24 cellular contexts compared by ENCODE assay signal in the genomic region with DNA sequence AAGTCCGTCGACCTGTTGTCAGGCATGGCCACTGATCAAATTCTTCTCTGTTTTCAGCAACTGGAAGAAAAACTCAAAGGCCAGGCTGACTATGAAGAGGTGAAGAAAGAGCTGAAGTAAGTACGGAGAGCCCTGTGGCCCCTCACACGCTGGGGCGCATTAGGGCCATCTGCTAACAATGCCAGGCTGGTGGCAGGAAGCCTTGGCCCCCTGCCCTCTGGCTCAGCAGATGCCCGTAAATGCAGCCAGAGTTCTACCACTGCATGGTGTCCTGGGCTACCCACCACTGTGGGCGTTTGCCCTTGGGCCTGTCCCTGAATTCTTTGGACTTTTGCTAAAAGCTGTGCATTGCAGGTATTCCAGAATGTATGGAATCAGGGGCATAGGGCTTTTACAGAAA.
DNase-seq lines count a peak whose midpoint lies in the region; ATAC-seq and TF ChIP-seq lines count a peak whose summit lies in the region.
"Had no signal": no experiment of that assay in that cellular context is flagged by ENCODE, and none has a peak within 500 bp of the region (broad histone marks: within the 10 kb centered on the region; RNA-seq: fewer than 3 reads in every experiment).

No MANE protein-coding gene starts in this region.

- peaks cover 69% of the 10 kb centered on the region for H3K36me3 Mint-ChIP-seq in endodermal cell (ENCODE audit: low read depth)

- POLR2A ChIA-PET in Panc1 (lab: Charles Lee): no interaction called here

- H3K9me3 ChIP-seq in Panc1 (ENCODE audit: control insufficient read depth, insufficient read depth, low read depth, low read length) (no peaks in the 10 kb centered on the region), endodermal cell (ENCODE audit: control insufficient read depth, low read length) (no peaks in the 10 kb centered on the region), iPS-20b (ENCODE audit: insufficient read depth, low read depth, low read length) (no peaks in the 10 kb centered on the region)
- H3K9me3 ChIP-seq: BLaER1 had no signal

- H3K9me3 Mint-ChIP-seq in endodermal cell: no peaks in the 10 kb centered on the region
- H3K9me3 Mint-ChIP-seq: CD4-positive, CD25-positive, alpha-beta regulatory T cell; H9 had no signal

- in situ Hi-C loops in Panc1 (cut with HindIII; ENCODE audit: low pct_unique_long_range_greater_than_20kb, low sequenced_read_pairs): no loop called here

- TF ChIP-seq CTCF in Panc1 (IDR thresholded peaks at IDR 0.05) (no peak), endodermal cell (conservative IDR thresholded peaks at IDR 0.05) (no peak)

- H3K9ac ChIP-seq in endodermal cell (ENCODE audit: extremely low read depth, low read length, poor library complexity, severe bottlenecking) (no peak overlapping the region), iPS-20b (ENCODE audit: low read depth, low read length) (no peak overlapping the region)
- H3K9ac ChIP-seq: BLaER1, GM23248 had no signal

- no peaks in the 10 kb centered on the region for H3K36me3 ChIP-seq in Panc1 (ENCODE audit: control insufficient read depth, insufficient read depth, low read length)
- peaks cover 78% of the 10 kb centered on the region for H3K36me3 ChIP-seq in endodermal cell (ENCODE audit: control insufficient read depth, insufficient read depth, low read length)
- peaks cover 68% of the 10 kb centered on the region for H3K36me3 ChIP-seq in iPS-20b (ENCODE audit: insufficient read depth, low read depth, low read length)

- ATAC-seq in Panc1 (peak; percentile 45; the same call in 1 of the 2 replicates), HG03457 (IDR thresholded peaks at IDR 0.05; ENCODE audit: unreplicated experiment) (no peak), HG03159 (IDR thresholded peaks at IDR 0.05; ENCODE audit: unreplicated experiment) (no peak)
- ATAC-seq: K562, SK-N-SH treated with all-trans-retinoic acid at 6 μM for 48 hours had no signal

- H3K27ac ChIP-seq in Panc1 (ENCODE audit: low read length) (no peak overlapping the region), endodermal cell (ENCODE audit: low read depth, low read length) (no peak overlapping the region), iPS-20b (ENCODE audit: low read length) (peak overlapping the region; percentile 58)
- H3K27ac ChIP-seq: BLaER1, GM23248 had no signal

- no peaks in the 10 kb centered on the region for H3K27me3 Mint-ChIP-seq in endodermal cell (ENCODE audit: insufficient read depth)
- H3K27me3 Mint-ChIP-seq: CD4-positive, CD25-positive, alpha-beta regulatory T cell had no signal

- BruUV-seq in Panc1 (replicated peaks; lab: Mats Ljungman, UMichigan): no TSS peak

- intact Hi-C loops in Panc1 (cut with micrococcal nuclease; ENCODE audit: unreplicated experiment): no loop called here

- H3K4me1 ChIP-seq in Panc1 (ENCODE audit: control insufficient read depth, insufficient read depth, low read length) (no peaks in the 10 kb centered on the region), endodermal cell (ENCODE audit: control insufficient read depth, insufficient read depth, low read length) (no peaks in the 10 kb centered on the region), iPS-20b (ENCODE audit: insufficient read depth, low read length) (peaks cover 8% of the 10 kb centered on the region; the same call in 1 of the 2 replicates)

- DNase-seq in DMS 273 (lab: John Stamatoyannopoulos, UW; ENCODE audit: unreplicated experiment) (peak; percentile 72), Panc1 (ENCODE audit: low read depth, low spot score) (no peak), endodermal cell (no peak), NCI-H226 (no peak)
- DNase-seq in stimulated activated naive CD4-positive, alpha-beta T cell treated with Interleukin-2 at 50 U/mL for 16 hours (lab: John Stamatoyannopoulos, UW): no peak
- DNase-seq: CD4-positive, CD25-positive, alpha-beta regulatory T cell; DMS79; EL; GF-D8; GM23248; H9; Kasumi-1; NCI-H1105; NCI-H1436 treated with DMSO at 0.1 percent for 48 hours; NCI-H187 treated with DMSO at 0.1 percent for 48 hours; NCI-H2107; NCI-H446 treated with DMSO at 0.1 percent for 48 hours; NCI-H526 had no signal

- peak overlapping the region; percentile 58 for H3K27ac Mint-ChIP-seq in endodermal cell
- H3K27ac Mint-ChIP-seq: CD4-positive, CD25-positive, alpha-beta regulatory T cell had no signal

- no peak overlapping the region for H3K4me3 ChIP-seq in Panc1 (ENCODE audit: low read depth in 2 of 2, low read length in 2 of 2)
- no peak overlapping the region for H3K4me3 ChIP-seq in endodermal cell (ENCODE audit: low read length)
- H3K4me3 ChIP-seq in iPS-20b (ENCODE audit: low read length): no peak overlapping the region
- H3K4me3 ChIP-seq: BLaER1, GM23248, K562 had no signal

- no peaks in the 10 kb centered on the region for H3K4me1 Mint-ChIP-seq in endodermal cell
- H3K4me1 Mint-ChIP-seq: CD4-positive, CD25-positive, alpha-beta regulatory T cell had no signal

- 94 to 100% methylated on average over 6 to 7 of the region's 7 CpGs for WGBS in endodermal cell (ENCODE audit: insufficient coverage in 1 of 2, insufficient read length in 1 of 2), 2 experiments

- H3K27me3 ChIP-seq in Panc1 (ENCODE audit: control insufficient read depth, insufficient read depth, low read length) (no peaks in the 10 kb centered on the region), endodermal cell (ENCODE audit: control insufficient read depth, insufficient read depth, low read length, poor library complexity, severe bottlenecking) (no peaks in the 10 kb centered on the region), iPS-20b (ENCODE audit: insufficient read depth, low read length) (no peaks in the 10 kb centered on the region)
- H3K27me3 ChIP-seq: BLaER1 had no signal

- CTCF ChIA-PET in Panc1 (lab: Charles Lee): interaction anchor here (0.6 kb wide), 1 partner anchor 203 kb away, joined by 10 read pairs; no protein-coding TSS in a partner anchor

- H3K4me3 Mint-ChIP-seq in endodermal cell: no peak overlapping the region
- H3K4me3 Mint-ChIP-seq: CD4-positive, CD25-positive, alpha-beta regulatory T cell; H9 had no signal
